Comparison of ENCODE assay signal across 21 cellular contexts in genomic region chr20:16283307-16283706, GRCh38.
"Had no signal": no experiment of that assay in that cellular context is flagged by ENCODE, and none has a peak within 500 bp of the region (broad histone marks: within the 10 kb centered on the region; RNA-seq: fewer than 3 reads in every experiment).

No MANE protein-coding gene starts in this region.

- ATAC-seq: right cardiac atrium; stimulated activated effector memory CD8-positive, alpha-beta T cell treated with anti-CD3 and anti-CD28 coated beads, Interleukin-12 subunit alpha, Interleukin-12 subunit beta, amount 100 ng/mL, for 72 hours; stimulated activated naive CD8-positive, alpha-beta T cell treated with anti-CD3 and anti-CD28 coated beads, Interleukin-15, Interleukin-2, amounts not matched to agents 100 U/mL and 50 U/mL, for 24 hours had no signal

- H3K27ac Mint-ChIP-seq: endodermal cell; memory B cell; mesothelial cell of epicardium; nephron progenitor cell; stimulated activated effector memory CD8-positive, alpha-beta T cell treated with anti-CD3 and anti-CD28 coated beads, Interleukin-12 subunit alpha, Interleukin-12 subunit beta, amount 100 ng/mL, for 72 hours had no signal

- DNase-seq: effector CD4-positive, alpha-beta T cell; endodermal cell; erythroblast; heart right ventricle; hypothalamus; left ventricle myocardium inferior; lower lobe of right lung; nephron progenitor cell; right cardiac atrium; stimulated activated CD4-positive, alpha-beta T cell treated with anti-CD3 and anti-CD28 coated beads, Interleukin-4, amount 100 ng/mL, for 1 hour; stimulated activated CD8-positive, alpha-beta memory T cell treated with anti-CD3 and anti-CD28 coated beads, Interleukin-4, amount 100 ng/mL, for 48 hours; stimulated activated naive CD8-positive, alpha-beta T cell treated with anti-CD3 and anti-CD28 coated beads, Interleukin-15, Interleukin-2, amounts not matched to agents 100 U/mL and 50 U/mL, for 24 hours; tibial artery; upper lobe of left lung; uterus had no signal

- H3K4me3 ChIP-seq: coronary artery, heart right ventricle, left ventricle myocardium inferior, lower lobe of right lung, suprapubic skin, tibial artery, upper lobe of left lung, uterus had no signal

- H3K36me3 ChIP-seq: heart right ventricle, lower lobe of right lung, neutrophil, upper lobe of left lung, uterus had no signal

- H3K9me3 Mint-ChIP-seq: memory B cell had no signal

- H3K36me3 Mint-ChIP-seq: stimulated activated effector memory CD8-positive, alpha-beta T cell treated with anti-CD3 and anti-CD28 coated beads, Interleukin-12 subunit alpha, Interleukin-12 subunit beta, amount 100 ng/mL, for 72 hours had no signal

- H3K27me3 Mint-ChIP-seq: memory B cell had no signal

- H3K4me1 ChIP-seq: left ventricle myocardium inferior, lower lobe of right lung, suprapubic skin, tibial artery, upper lobe of left lung, uterus had no signal

- H3K27me3 ChIP-seq: heart right ventricle, neutrophil, suprapubic skin, tibial artery, upper lobe of left lung, uterus had no signal

- H3K27ac ChIP-seq: coronary artery, heart right ventricle, left ventricle myocardium inferior, lower lobe of right lung, neutrophil, suprapubic skin, tibial artery, upper lobe of left lung, uterus had no signal

- H3K9me3 ChIP-seq: left ventricle myocardium inferior, lower lobe of right lung, suprapubic skin, tibial artery, upper lobe of left lung, uterus had no signal

- H3K4me3 Mint-ChIP-seq: endodermal cell; memory B cell; mesothelial cell of epicardium; nephron progenitor cell; stimulated activated effector memory CD8-positive, alpha-beta T cell treated with anti-CD3 and anti-CD28 coated beads, Interleukin-12 subunit alpha, Interleukin-12 subunit beta, amount 100 ng/mL, for 72 hours had no signal

- H3K4me1 Mint-ChIP-seq: stimulated activated effector memory CD8-positive, alpha-beta T cell treated with anti-CD3 and anti-CD28 coated beads, Interleukin-12 subunit alpha, Interleukin-12 subunit beta, amount 100 ng/mL, for 72 hours had no signal
